Comparison of ENCODE assay signal across 8 cellular contexts in the genomic region with DNA sequence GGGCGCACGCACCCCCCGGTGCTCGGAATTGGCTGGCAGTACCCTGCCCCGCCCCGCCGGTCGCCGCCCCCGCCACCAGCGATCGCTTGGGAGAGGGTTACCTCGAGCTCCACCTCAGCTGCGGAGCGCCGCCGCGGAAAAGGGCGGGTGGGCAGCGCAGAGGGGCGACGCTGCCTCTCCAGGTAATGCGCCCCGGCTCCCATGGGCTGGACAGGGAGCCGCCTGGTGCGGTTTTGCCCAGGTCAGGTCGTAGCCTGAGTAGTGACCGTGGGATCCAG. TPM values are rescaled to one million over a fixed set of nuclear protein-coding genes. Genes with fewer than 3 reads are reported as not detected.
A peak's percentile ranks its signal among the peaks of the same experiment; 100 is the strongest.
DNase-seq lines count a peak whose midpoint lies in the region; ATAC-seq, FAIRE-seq and TF ChIP-seq lines count a peak whose summit lies in the region.

No MANE protein-coding gene starts in this region.

- POLR2A ChIA-PET in WTC11 (lab: Charles Lee) (no interaction called here), HepG2 (lab: Yijun Ruan, JAX) (no interaction called here)

- no peaks in the 10 kb centered on the region for H3K9me3 ChIP-seq in HepG2 (ENCODE audit: low read length)

- H3K4me1 Mint-ChIP-seq in WTC11: peaks cover 28% of the 10 kb centered on the region

- H4K20me1 ChIP-seq in HepG2 (ENCODE audit: insufficient read depth, low read length): peaks cover 15% of the 10 kb centered on the region; the same call in 1 of the 2 replicates

- DNase-seq in GM12891 (ENCODE audit: insufficient read length, low spot score): no peak
- peak; percentile 54 for DNase-seq in WTC11 (ENCODE audit: low spot score)
- DNase-seq in caudate nucleus (lab: John Stamatoyannopoulos, UW): peak in 34 of 61 donors; percentile 20 to 72 (median 50)
- no peak for DNase-seq in HepG2 (ENCODE audit: low spot score)
- peak in 2 of 3 donors; percentile 38 to 46 for DNase-seq in stimulated activated CD4-positive, alpha-beta T cell treated with anti-CD3 and anti-CD28 coated beads, TNF-alpha, amount 100 ng/mL, for 48 hours (ENCODE audit: low read depth in 3 of 3)
- DNase-seq in NCI-H510A treated with DMSO at 0.1 percent for 48 hours (lab: John Stamatoyannopoulos, UW): no peak

- H3K36me3 ChIP-seq in HepG2 (replicated peaks in 1 of 2; ENCODE audit: control insufficient read depth in 1 of 2, insufficient read depth in 2 of 2, low read length in 2 of 2): peaks cover 0 to 4% of the 10 kb centered on the region in 2 experiments; a peak in 2 of 5 replicates

- TF ChIP-seq POLR2A in GM12891 (IDR thresholded peaks at IDR 0.05; ENCODE audit: low read depth, low read length) (no peak), HepG2 (IDR thresholded peaks at IDR 0.05; ENCODE audit: insufficient read depth in 1 of 2, low read depth in 2 of 2, low read length in 2 of 2) (no peak)

- no peak overlapping the region for H2AFZ ChIP-seq in HepG2 (ENCODE audit: low read length)

- peak overlapping the region; percentile 97 for H3K4me3 Mint-ChIP-seq in WTC11

- peak overlapping the region; percentile 65; the same call in 1 of the 2 replicates for H3K9ac ChIP-seq in HepG2 (ENCODE audit: insufficient read depth, low read depth, low read length)

- peaks cover 0 to 7% of the 10 kb centered on the region in 2 experiments; a peak in 1 of 5 replicates for H3K27me3 ChIP-seq in HepG2 (ENCODE audit: control insufficient read depth in 1 of 2, insufficient read depth in 2 of 2, low read length in 2 of 2)

- H3K27ac ChIP-seq in caudate nucleus (ENCODE audit: low read depth, low read length) (peak overlapping the region; percentile 82), HepG2 (ENCODE audit: extremely low read length, insufficient read depth, low read length) (no peak overlapping the region)

- TF ChIP-seq EP300 in HepG2 (IDR thresholded peaks at IDR 0.05; ENCODE audit: low read depth in 2 of 2, low read length in 2 of 2) (no peak), HepG2 (CRISPR knock-in tag; IDR thresholded peaks at IDR 0.05; ENCODE audit: borderline replicate concordance) (no peak)

- H3K79me2 ChIP-seq in HepG2 (ENCODE audit: insufficient read depth, low read length): peaks cover 15% of the 10 kb centered on the region

- intact Hi-C loops in HepG2 (cut with micrococcal nuclease; ENCODE audit: unreplicated experiment): loop anchor here (5.0 kb wide), 1 partner anchor 73 kb away; no protein-coding TSS in a partner anchor

- peak; percentile 72 for FAIRE-seq in GM12891 (lab: Jason Lieb, UNC)
- FAIRE-seq in HepG2 (lab: Jason Lieb, UNC): no peak

- in situ Hi-C loops in HepG2 (cut with HindIII; ENCODE audit: extremely low pct_ligation_motif_present, low pct_unique_long_range_greater_than_20kb): loop anchor here (5.0 kb wide), 1 partner anchor 198 kb away; no protein-coding TSS in a partner anchor

- H3K27ac Mint-ChIP-seq in WTC11: no peak overlapping the region

- peaks cover 11% of the 10 kb centered on the region for H3K36me3 Mint-ChIP-seq in WTC11

- no peaks in the 10 kb centered on the region for H3K9me3 Mint-ChIP-seq in WTC11

- WGBS in HepG2 (ENCODE audit: low lambda C conversion rate): 30% methylated on average over 4 of the region's 28 CpGs

- H3K4me1 ChIP-seq in HepG2 (ENCODE audit: insufficient read depth, low read length): peaks cover 43% of the 10 kb centered on the region

- peaks cover 41% of the 10 kb centered on the region for H3K27me3 Mint-ChIP-seq in WTC11 (ENCODE audit: low read depth)

- TF ChIP-seq CTCF in WTC11 (IDR thresholded peaks at IDR 0.05) (no peak), HepG2 (CRISPR knock-in tag; IDR thresholded peaks at IDR 0.05) (no peak)

- peak; percentile 4; the same call in 1 of the 2 replicates for ATAC-seq in WTC11
- ATAC-seq in HepG2: no peak
- no peak for ATAC-seq in GM18868 (IDR thresholded peaks at IDR 0.05; ENCODE audit: unreplicated experiment)
- no peak for ATAC-seq in HG03469 (IDR thresholded peaks at IDR 0.05; ENCODE audit: unreplicated experiment)

- peak overlapping the region; percentile 98 for H3K4me2 ChIP-seq in HepG2 (ENCODE audit: low read depth, low read length)

- CTCF ChIA-PET in WTC11 (lab: Charles Lee): interaction anchor here (0.8 to 1.9 kb wide), 5 partner anchors 19 to 228 kb away, joined by 3 to 22 read pairs (median 4); no protein-coding TSS in a partner anchor
- CTCF ChIA-PET in HepG2 (lab: Yijun Ruan, JAX; ENCODE audit: low intra/inter-chr PET ratio, low total read pairs): interaction anchor here (2.0 to 2.1 kb wide), 2 partner anchors 115 to 198 kb away, joined by 5 to 22 read pairs; a partner anchor contains a TSS

- H3K4me3 ChIP-seq in HepG2 (replicated peaks in 1 of 3; ENCODE audit: insufficient read depth in 1 of 3, low read depth in 2 of 3, low read length in 3 of 3): peak overlapping the region; percentile 64 to 93 (median 79)

- no TSS peak for BruUV-seq in HepG2 (replicated peaks; lab: Mats Ljungman, UMichigan)

- TF ChIP-seq RAD21 in HepG2 (CRISPR knock-in tag; IDR thresholded peaks at IDR 0.05): no peak

TF ChIP-seq in GM12891, 5 proteins besides CTCF, POLR2A, EP300 and RAD21:
- no peak for TF ChIP-seq TAF1 (IDR thresholded peaks at IDR 0.05; ENCODE audit: low read depth, low read length)
- no peak for TF ChIP-seq POU2F2 (IDR thresholded peaks at IDR 0.05; ENCODE audit: low read depth, low read length)
- no peak for TF ChIP-seq PAX5 (IDR thresholded peaks at IDR 0.05; ENCODE audit: insufficient read depth, low read length, severe bottlenecking)
- TF ChIP-seq POLR2AphosphoS5 (IDR thresholded peaks at IDR 0.05; ENCODE audit: low read depth, low read length): no peak
- TF ChIP-seq SPI1 (IDR thresholded peaks at IDR 0.05; ENCODE audit: low read depth, low read length): no peak
TF ChIP-seq in GM12891: peak in this region for 0.

TF ChIP-seq in WTC11, 78 proteins besides CTCF, POLR2A, EP300 and RAD21:
- TF ChIP-seq FOXP1 (CRISPR knock-in tag; IDR thresholded peaks at IDR 0.05; ENCODE audit: borderline replicate concordance) (peak; percentile 48; the same call in 1 of the 2 replicates), ZNF317 (CRISPR knock-in tag; IDR thresholded peaks at IDR 0.05; ENCODE audit: borderline replicate concordance, low read depth) (no peak)

TF ChIP-seq in HepG2, 621 proteins besides CTCF, POLR2A, EP300 and RAD21 (continues in another document):
- TF ChIP-seq DR1 (CRISPR knock-in tag; IDR thresholded peaks at IDR 0.05): no peak
- TF ChIP-seq ZC3H13 (CRISPR knock-in tag; IDR thresholded peaks at IDR 0.05): peak; percentile 58; the same call in 1 of the 2 replicates
- TF ChIP-seq, protein P1, sequence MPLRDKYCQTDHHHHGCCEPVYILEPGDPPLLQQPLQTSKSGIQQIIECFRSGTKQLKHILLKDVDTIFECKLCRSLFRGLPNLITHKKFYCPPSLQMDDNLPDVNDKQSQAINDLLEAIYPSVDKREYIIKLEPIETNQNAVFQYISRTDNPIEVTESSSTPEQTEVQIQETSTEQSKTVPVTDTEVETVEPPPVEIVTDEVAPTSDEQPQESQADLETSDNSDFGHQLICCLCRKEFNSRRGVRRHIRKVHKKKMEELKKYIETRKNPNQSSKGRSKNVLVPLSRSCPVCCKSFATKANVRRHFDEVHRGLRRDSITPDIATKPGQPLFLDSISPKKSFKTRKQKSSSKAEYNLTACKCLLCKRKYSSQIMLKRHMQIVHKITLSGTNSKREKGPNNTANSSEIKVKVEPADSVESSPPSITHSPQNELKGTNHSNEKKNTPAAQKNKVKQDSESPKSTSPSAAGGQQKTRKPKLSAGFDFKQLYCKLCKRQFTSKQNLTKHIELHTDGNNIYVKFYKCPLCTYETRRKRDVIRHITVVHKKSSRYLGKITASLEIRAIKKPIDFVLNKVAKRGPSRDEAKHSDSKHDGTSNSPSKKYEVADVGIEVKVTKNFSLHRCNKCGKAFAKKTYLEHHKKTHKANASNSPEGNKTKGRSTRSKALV (CRISPR knock-in tag; IDR thresholded peaks at IDR 0.05): peak; percentile 96; the same call in 1 of the 2 replicates
- no peak for TF ChIP-seq KDM3A (CRISPR knock-in tag; IDR thresholded peaks at IDR 0.05; ENCODE audit: low read depth)
- no peak for TF ChIP-seq ZNF333 (CRISPR knock-in tag; IDR thresholded peaks at IDR 0.05; ENCODE audit: borderline replicate concordance)
- peak; percentile 56 for TF ChIP-seq TAF15 (IDR thresholded peaks at IDR 0.05; ENCODE audit: low read depth, low read length, poor library complexity, severe bottlenecking)

RNA-seq across cellular contexts. Expression of a gene that starts 1.3 kb away (rescaled TPM):
- polyA plus RNA-seq in GM12891 (2012; ENCODE audit: low read depth, missing spikeins): 26.1 TPM
- total RNA-seq in WTC11 (2021) (30.6 to 42.5 TPM (median 40.7 TPM) in 3 replicates), HepG2 (2016; rRNA removed; fragmentation: Illumina TruSeq; extraction: Trizol) (0.87 and 1.2 TPM in 2 replicates)
- 0.18 and 0.20 TPM in 2 replicates for total RNA-seq in HepG2 (2016; cell fraction: cytosol; rRNA removed; fragmentation: Illumina TruSeq; extraction: Trizol; ENCODE audit: low read depth)
- total RNA-seq in HepG2 (2016; cell fraction: insoluble cytoplasmic fraction; rRNA removed; fragmentation: Illumina TruSeq; extraction: Trizol): 0.36 and 0.80 TPM in 2 replicates
- 0.34 and 0.37 TPM in 2 replicates for total RNA-seq in HepG2 (2016; cell fraction: membrane; rRNA removed; fragmentation: Illumina TruSeq; extraction: Trizol)
- 0.88 and 1.3 TPM in 2 replicates for total RNA-seq in HepG2 (2016; cell fraction: nucleus; rRNA removed; fragmentation: Illumina TruSeq; extraction: Trizol)
- polyA plus RNA-seq in HepG2 (2011; rRNA removed): 10.9 and 13.3 TPM in 2 replicates
- 3.7 and 4.8 TPM in 2 replicates for polyA plus RNA-seq in HepG2 (2011; cell fraction: cytosol; rRNA removed)
- polyA plus RNA-seq in HepG2 (2011; cell fraction: nucleus; rRNA removed): 27.2 and 51.8 TPM in 2 replicates
- 9.2 and 16.4 TPM in 2 replicates for polyA plus RNA-seq in HepG2 (2012)
- polyA plus RNA-seq in HepG2 (2016; cell fraction: cytosol; fragmentation: Illumina TruSeq; extraction: Trizol; ENCODE audit: low read depth): 0.06 and 0.09 TPM in 2 replicates
- 0.51 and 0.97 TPM in 2 replicates for polyA plus RNA-seq in HepG2 (2016; cell fraction: insoluble cytoplasmic fraction; fragmentation: Illumina TruSeq; extraction: Trizol; ENCODE audit: low read depth)
- 0.21 and 0.44 TPM in 2 replicates for polyA plus RNA-seq in HepG2 (2016; cell fraction: membrane; fragmentation: Illumina TruSeq; extraction: Trizol; ENCODE audit: low read depth)
- polyA plus RNA-seq in HepG2 (2016; cell fraction: nucleus; fragmentation: Illumina TruSeq; extraction: Trizol; ENCODE audit: insufficient read depth, low read depth): 1.6 and 4.3 TPM in 2 replicates
- polyA minus RNA-seq in HepG2 (2011; rRNA and poly(A)+ RNA removed; ENCODE audit: low replicate concordance): 10.8 and 22.0 TPM in 2 replicates
- 4.5 and 7.2 TPM in 2 replicates for polyA minus RNA-seq in HepG2 (2011; cell fraction: cytosol; rRNA and poly(A)+ RNA removed)
- 12.1 and 13.3 TPM in 2 replicates for polyA minus RNA-seq in HepG2 (2011; cell fraction: nucleus; rRNA and poly(A)+ RNA removed)

Comparison
In these comparisons a context has a peak if more than half of its experiments do, and no peak if none do; other contexts are left out.
1. DNase-seq: peak in WTC11 (single experiment), caudate nucleus (34 of 61) and stimulated activated CD4-positive, alpha-beta T cell treated with anti-CD3 and anti-CD28 coated beads, TNF-alpha, amount 100 ng/mL, for 48 hours (2 of 3); none in GM12891 (single experiment), HepG2 (single experiment) and NCI-H510A treated with DMSO at 0.1 percent for 48 hours (single experiment).
2. RNA of a gene that starts 1.3 kb away (total RNA-seq): 30.6 to 42.5 TPM in WTC11; 0.18 to 1.3 TPM in HepG2; every median in the first group is over 10 times any median in the second.